In genomic region chr3:53630547-53630946, GRCh38 we compare ENCODE assay signal across 33 cellular contexts.
A peak's percentile ranks its signal among the peaks of the same experiment; 100 is the strongest.
DNase-seq lines count a peak whose midpoint lies in the region; ATAC-seq, FAIRE-seq and TF ChIP-seq lines count a peak whose summit lies in the region.
"Had no signal": no experiment of that assay in that cellular context is flagged by ENCODE, and none has a peak within 500 bp of the region (broad histone marks: within the 10 kb centered on the region; RNA-seq: fewer than 3 reads in every experiment).

No MANE protein-coding gene starts in this region.

- intact Hi-C loops in body of pancreas (cut with DNase I) = no loop called here
- intact Hi-C loops in lower lobe of right lung (cut with DNase I) = no loop called here
- intact Hi-C loops in activated CD4-positive, alpha-beta T cell treated with anti-CD3 and anti-CD28 coated beads for 36 hours (cut with DNase I, micrococcal nuclease) = no loop called here

- no peak overlapping the region for H3K27ac ChIP-seq in A549
- peak overlapping the region in 1 of 4 donors; percentile 53 for H3K27ac ChIP-seq in body of pancreas
- no peak overlapping the region for H3K27ac ChIP-seq in lower lobe of right lung
- H3K27ac ChIP-seq: cardiac muscle cell, right atrium auricular region, tibial nerve had no signal

- no peaks in the 10 kb centered on the region for H3K4me1 Mint-ChIP-seq in activated CD4-positive, alpha-beta T cell treated with anti-CD3 and anti-CD28 coated beads for 36 hours
- H3K4me1 Mint-ChIP-seq: activated B cell treated with CpG ODN at 0.5 μM for 24 hours; activated CD8-positive, alpha-beta memory T cell treated with anti-CD3 and anti-CD28 coated beads, Interleukin-2, amount 10 ng/mL, durations not matched to agents 7 days and 5 days; H9 had no signal

- H3K27me3 Mint-ChIP-seq in activated CD4-positive, alpha-beta T cell treated with anti-CD3 and anti-CD28 coated beads for 36 hours = peaks cover 21% of the 10 kb centered on the region

- POLR2A ChIA-PET in A549 (lab: Yijun Ruan, JAX) = no interaction called here
- POLR2A ChIA-PET in activated CD4-positive, alpha-beta T cell treated with anti-CD3 and anti-CD28 coated beads for 36 hours (lab: Charles Lee) = no interaction called here

- H3K9me3 Mint-ChIP-seq in activated CD4-positive, alpha-beta T cell treated with anti-CD3 and anti-CD28 coated beads for 36 hours (ENCODE audit: low read depth) = no peaks in the 10 kb centered on the region
- H3K9me3 Mint-ChIP-seq: activated naive CD4-positive, alpha-beta T cell treated with anti-CD3 and anti-CD28 coated beads for 36 hours; activated T-cell treated with anti-CD3 and anti-CD28 coated beads, Interleukin-2, amount 50 U/mL, for 72 hours had no signal

- TF ChIP-seq POLR2A in A549 (IDR thresholded peaks at IDR 0.05; ENCODE audit: low read length) = no peak
- no peak for TF ChIP-seq POLR2A in body of pancreas (IDR thresholded peaks at IDR 0.05)

- H3K27me3 ChIP-seq in body of pancreas = no peaks in the 10 kb centered on the region
- no peaks in the 10 kb centered on the region for H3K27me3 ChIP-seq in lower lobe of right lung (ENCODE audit: low read depth)
- H3K27me3 ChIP-seq: cardiac muscle cell, MG63, right atrium auricular region, tibial nerve had no signal

- no peak for TF ChIP-seq EP300 in A549 (IDR thresholded peaks at IDR 0.05)

- peaks cover 11% of the 10 kb centered on the region; the same call in 2 of the 3 replicates for H3K4me1 ChIP-seq in A549
- peaks cover 17% of the 10 kb centered on the region for H3K4me1 ChIP-seq in body of pancreas
- H3K4me1 ChIP-seq in lower lobe of right lung = peaks cover 12% of the 10 kb centered on the region
- H3K4me1 ChIP-seq: right atrium auricular region, tibial nerve had no signal

- FAIRE-seq in A549 (lab: Jason Lieb, UNC) = no peak
- FAIRE-seq: frontal cortex, GM18507, K562 had no signal

- CTCF ChIA-PET in A549 (lab: Yijun Ruan, JAX) = no interaction called here
- CTCF ChIA-PET in activated CD4-positive, alpha-beta T cell treated with anti-CD3 and anti-CD28 coated beads for 36 hours (lab: Charles Lee) = interaction anchor here (0.9 kb wide), 1 partner anchor 13 kb away, joined by 3 read pairs; no protein-coding TSS in a partner anchor

- H3K4me3 ChIP-seq in A549 (no peak overlapping the region), body of pancreas (no peak overlapping the region), lower lobe of right lung (no peak overlapping the region)
- H3K4me3 ChIP-seq: cardiac muscle cell, K562, MG63, right atrium auricular region, smooth muscle cell, tibial nerve had no signal

- DNase-seq in A549 (ENCODE audit: low read depth in 1 of 2, low spot score in 1 of 2) (peak in 1 of 2 experiments; percentile 16), LoVo (ENCODE audit: low spot score) (peak; percentile 75), body of pancreas (no peak), lower lobe of right lung (no peak), SKM-1 (lab: John Stamatoyannopoulos, UW; ENCODE audit: unreplicated experiment) (no peak)
- DNase-seq in activated CD4-positive, alpha-beta T cell treated with anti-CD3 and anti-CD28 coated beads for 36 hours = no peak
- no peak for DNase-seq in central memory CD4-positive, alpha-beta T cell
- DNase-seq: activated B cell treated with CpG ODN at 0.5 μM for 24 hours; activated CD8-positive, alpha-beta memory T cell treated with anti-CD3 and anti-CD28 coated beads, Interleukin-2, amount 10 ng/mL, durations not matched to agents 7 days and 5 days; activated naive CD4-positive, alpha-beta T cell treated with anti-CD3 and anti-CD28 coated beads for 36 hours; activated T-cell treated with anti-CD3 and anti-CD28 coated beads, Interleukin-2, amount 50 U/mL, for 72 hours; amniotic stem cell; cortex of kidney; DMS79 treated with DMSO at 0.1 percent for 48 hours; H9; left ventricle myocardium superior; MG63; midbrain; NCI-H2081; NCI-H2227 treated with DMSO at 0.1 percent for 48 hours; NCI-H82; nephron progenitor cell; OCI-M1; SHP77 treated with DMSO at 0.1 percent for 48 hours; stimulated activated CD4-positive, alpha-beta T cell treated with anti-CD3 and anti-CD28 coated beads, Interleukin-1b, Interleukin-23, amount 100 ng/mL, for 48 hours had no signal

- no peak overlapping the region for H3K4me3 Mint-ChIP-seq in activated CD4-positive, alpha-beta T cell treated with anti-CD3 and anti-CD28 coated beads for 36 hours
- H3K4me3 Mint-ChIP-seq: activated B cell treated with CpG ODN at 0.5 μM for 24 hours; activated CD8-positive, alpha-beta memory T cell treated with anti-CD3 and anti-CD28 coated beads, Interleukin-2, amount 10 ng/mL, durations not matched to agents 7 days and 5 days; activated naive CD4-positive, alpha-beta T cell treated with anti-CD3 and anti-CD28 coated beads for 36 hours; activated T-cell treated with anti-CD3 and anti-CD28 coated beads, Interleukin-2, amount 50 U/mL, for 72 hours; H9; nephron progenitor cell had no signal

- TF ChIP-seq CTCF in A549 (IDR thresholded peaks at IDR 0.05) (no peak), body of pancreas (IDR thresholded peaks at IDR 0.05) (no peak), lower lobe of right lung (IDR thresholded peaks at IDR 0.05) (no peak)

- no peak overlapping the region for H3K27ac Mint-ChIP-seq in activated CD4-positive, alpha-beta T cell treated with anti-CD3 and anti-CD28 coated beads for 36 hours
- H3K27ac Mint-ChIP-seq: activated B cell treated with CpG ODN at 0.5 μM for 24 hours; activated CD8-positive, alpha-beta memory T cell treated with anti-CD3 and anti-CD28 coated beads, Interleukin-2, amount 10 ng/mL, durations not matched to agents 7 days and 5 days; activated naive CD4-positive, alpha-beta T cell treated with anti-CD3 and anti-CD28 coated beads for 36 hours; activated T-cell treated with anti-CD3 and anti-CD28 coated beads, Interleukin-2, amount 50 U/mL, for 72 hours; H9; nephron progenitor cell had no signal

- ATAC-seq in A549 (no peak), body of pancreas (peak; percentile 76), lower lobe of right lung (peak; percentile 61 to 62), HG03095 (IDR thresholded peaks at IDR 0.05; ENCODE audit: unreplicated experiment) (no peak)
- ATAC-seq in activated CD4-positive, alpha-beta T cell treated with anti-CD3 and anti-CD28 coated beads for 36 hours = no peak
- ATAC-seq: activated CD8-positive, alpha-beta memory T cell treated with anti-CD3 and anti-CD28 coated beads, Interleukin-2, amount 10 ng/mL, durations not matched to agents 7 days and 5 days; activated T-cell treated with anti-CD3 and anti-CD28 coated beads, Interleukin-2, amount 50 U/mL, for 72 hours; K562; left ventricle myocardium superior had no signal

- TF ChIP-seq RAD21 in A549 (conservative IDR thresholded peaks at IDR 0.05 in 1 of 2, IDR thresholded peaks at IDR 0.05 in 1 of 2) = no peak

- 2% methylated on average over 3 of the region's 3 CpGs for WGBS in A549 (ENCODE audit: missing lambda C conversion rate)
- 14 to 32% methylated on average over 3 of the region's 3 CpGs for WGBS in body of pancreas, 2 donors

- H3K4me2 ChIP-seq in A549 = peak overlapping the region; percentile 40; the same call in 2 of the 3 replicates
- H3K4me2 ChIP-seq: smooth muscle cell had no signal

- H3K9me3 ChIP-seq in A549 (peaks cover 11% of the 10 kb centered on the region; the same call in 1 of the 3 replicates), body of pancreas (no peaks in the 10 kb centered on the region), lower lobe of right lung (peaks cover 4% of the 10 kb centered on the region)
- H3K9me3 ChIP-seq: MG63 had no signal

- H3K36me3 ChIP-seq in body of pancreas (replicated peaks in 1 of 2; ENCODE audit: insufficient read depth in 1 of 2, low read depth in 2 of 2) (no peaks in the 10 kb centered on the region), lower lobe of right lung (no peaks in the 10 kb centered on the region)
- H3K36me3 ChIP-seq: cardiac muscle cell, MG63, right atrium auricular region, tibial nerve had no signal

- no peaks in the 10 kb centered on the region for H3K36me3 Mint-ChIP-seq in activated CD4-positive, alpha-beta T cell treated with anti-CD3 and anti-CD28 coated beads for 36 hours (ENCODE audit: low read depth)
- H3K36me3 Mint-ChIP-seq: activated CD8-positive, alpha-beta memory T cell treated with anti-CD3 and anti-CD28 coated beads, Interleukin-2, amount 10 ng/mL, durations not matched to agents 7 days and 5 days had no signal

TF ChIP-seq in A549, 52 proteins besides CTCF, POLR2A, EP300 and RAD21 (continues in another document):
- TF ChIP-seq HOXB13 (CRISPR knock-in tag; IDR thresholded peaks at IDR 0.05; ENCODE audit: low read depth) = no peak
- no peak for TF ChIP-seq REST (IDR thresholded peaks at IDR 0.05)
- TF ChIP-seq HOXB5 (CRISPR knock-in tag; IDR thresholded peaks at IDR 0.05) = no peak
- no peak for TF ChIP-seq PBX3 (IDR thresholded peaks at IDR 0.05)

Comparison
In these comparisons a context has a peak if more than half of its experiments do, and no peak if none do; other contexts are left out.
1. ATAC-seq: peak in body of pancreas (single experiment) and lower lobe of right lung (2 of 2); none in A549 (0 of 2), activated CD4-positive, alpha-beta T cell treated with anti-CD3 and anti-CD28 coated beads for 36 hours (single experiment) and HG03095 (single experiment).